ENCODE assay signal across 9 cellular contexts in the genomic region with DNA sequence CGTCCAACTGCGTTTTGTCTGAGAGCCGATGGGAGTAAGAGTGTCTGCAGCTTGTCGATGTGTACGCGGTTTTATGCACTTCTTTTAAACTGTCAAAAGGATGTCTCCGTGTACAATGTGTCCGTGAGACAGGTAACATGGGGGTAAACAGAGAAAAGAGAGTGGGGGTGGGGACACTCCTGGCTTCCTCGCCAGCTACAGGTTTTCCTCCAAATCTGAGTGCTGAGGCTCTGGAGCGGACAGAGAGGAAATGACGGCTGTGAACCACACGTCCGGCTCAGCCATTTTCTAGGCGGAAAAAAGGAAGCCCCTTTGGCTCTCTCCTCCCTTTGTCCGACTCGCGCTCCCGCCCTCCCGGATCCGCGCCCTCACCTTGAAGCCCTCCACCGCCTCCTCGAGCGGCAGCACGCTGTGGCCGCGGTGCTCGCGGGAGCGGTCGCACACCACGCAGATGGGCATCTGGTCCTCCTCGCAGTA. TPM values are rescaled to one million over a fixed set of nuclear protein-coding genes. Genes with fewer than 3 reads are reported as not detected.
DNase-seq lines count a peak whose midpoint lies in the region; ATAC-seq, FAIRE-seq and TF ChIP-seq lines count a peak whose summit lies in the region.
"Had no signal": no experiment of that assay in that cellular context is flagged by ENCODE, and none has a peak within 500 bp of the region (broad histone marks: within the 10 kb centered on the region; RNA-seq: fewer than 3 reads in every experiment).

No MANE protein-coding gene starts in this region.

- no peaks in the 10 kb centered on the region for H3F3A ChIP-seq in DOHH2 (ENCODE audit: control insufficient read depth, insufficient read depth)

- H3K36me3 ChIP-seq in DOHH2 (ENCODE audit: control insufficient read depth, low read length), result peaks cover 54% of the 10 kb centered on the region
- H3K36me3 ChIP-seq in HUES48 (ENCODE audit: control insufficient read depth, insufficient read depth, low read length), result peaks cover 45% of the 10 kb centered on the region
- H3K36me3 ChIP-seq in brain microvascular endothelial cell (replicated peaks), result peaks cover 35% of the 10 kb centered on the region
- peaks cover 3 to 43% (median 39%) of the 10 kb centered on the region in 6 donors for H3K36me3 ChIP-seq in spleen

- H3K27ac ChIP-seq in DOHH2 (ENCODE audit: low read depth, low read length) (peak overlapping the region; percentile 78), HUES48 (ENCODE audit: low read depth, low read length) (peak overlapping the region; percentile 89), brain microvascular endothelial cell (peak overlapping the region; percentile 85), spleen (peak overlapping the region; percentile 93 to 100 (median 99))

- H3K4me3 ChIP-seq in DOHH2 (ENCODE audit: low read length), result peak overlapping the region; percentile 80
- peak overlapping the region; percentile 94 for H3K4me3 ChIP-seq in HUES48 (ENCODE audit: low read depth, low read length)
- H3K4me3 ChIP-seq in brain microvascular endothelial cell (ENCODE audit: low read depth, low read length), result peak overlapping the region; percentile 99
- H3K4me3 ChIP-seq in spleen, result peak overlapping the region; percentile 82 to 98 (median 90)

- no peak for TF ChIP-seq POLR2A in spleen (IDR thresholded peaks at IDR 0.05)

- intact Hi-C loops in spleen (cut with DNase I; ENCODE audit: low total_unique reads), result no loop called here

- H3K9me2 ChIP-seq in DOHH2 (replicated peaks; ENCODE audit: control insufficient read depth, low read length), result no peaks in the 10 kb centered on the region

- no peaks in the 10 kb centered on the region for H3K9me3 ChIP-seq in DOHH2 (ENCODE audit: control insufficient read depth, insufficient read depth, low read length)
- no peaks in the 10 kb centered on the region for H3K9me3 ChIP-seq in HUES48 (ENCODE audit: control insufficient read depth, insufficient read depth, low read length)
- no peaks in the 10 kb centered on the region for H3K9me3 ChIP-seq in spleen

- peaks cover 64% of the 10 kb centered on the region for H3K79me2 ChIP-seq in DOHH2 (ENCODE audit: control insufficient read depth, low read length)

- 0 to 1% (median 0%) methylated on average over 18 to 33 of the region's 33 CpGs for WGBS in spleen, 5 donors

- DNase-seq in brain microvascular endothelial cell (peak; percentile 23), iPS-NIHi7 (ENCODE audit: extremely low spot score) (peak; percentile 33), spleen (no peak), HTR-8/SVneo (ENCODE audit: insufficient read length, low spot score) (no peak)

- FAIRE-seq in HTR-8/SVneo (lab: Jason Lieb, UNC), result no peak
- FAIRE-seq: colon had no signal

- peak overlapping the region; percentile 98 for H3K9ac ChIP-seq in HUES48 (ENCODE audit: low read depth, low read length)

- ATAC-seq in GM21360 (IDR thresholded peaks at IDR 0.05; ENCODE audit: unreplicated experiment) (peak; percentile 15), SK-N-SH treated with all-trans-retinoic acid at 6 μM for 48 hours (peak; percentile 66)

- TF ChIP-seq CTCF in DOHH2 (IDR thresholded peaks at IDR 0.05; ENCODE audit: low read depth, low read length, poor library complexity, severe bottlenecking) (no peak), brain microvascular endothelial cell (IDR thresholded peaks at IDR 0.05; ENCODE audit: low read depth, low read length, missing control alignments) (no peak), spleen (IDR thresholded peaks at IDR 0.05 in 8 of 11, conservative IDR thresholded peaks at IDR 0.05 in 3 of 11) (no peak)

- H3K4me2 ChIP-seq in DOHH2 (ENCODE audit: low read length), result peak overlapping the region; percentile 64

- in situ Hi-C loops in brain microvascular endothelial cell (cut with HindIII; ENCODE audit: low pct_ligation_motif_present, low sequenced_read_pairs), result no loop called here

- H4K20me1 ChIP-seq in DOHH2 (ENCODE audit: control insufficient read depth, insufficient read depth, low read depth, low read length), result peaks cover 11% of the 10 kb centered on the region; the same call in 1 of the 2 replicates

- H3K4me1 ChIP-seq in DOHH2 (ENCODE audit: control insufficient read depth, low read length) (peaks cover 34% of the 10 kb centered on the region), HUES48 (ENCODE audit: control insufficient read depth, insufficient read depth, low read length) (peaks cover 12% of the 10 kb centered on the region), spleen (peaks cover 26 to 61% (median 54%) of the 10 kb centered on the region in 6 donors)

- H3K27me3 ChIP-seq in DOHH2 (ENCODE audit: control insufficient read depth, low read length), result no peaks in the 10 kb centered on the region
- H3K27me3 ChIP-seq in HUES48 (ENCODE audit: control insufficient read depth, insufficient read depth, low read length), result no peaks in the 10 kb centered on the region
- H3K27me3 ChIP-seq in brain microvascular endothelial cell (replicated peaks), result no peaks in the 10 kb centered on the region
- no peaks in the 10 kb centered on the region for H3K27me3 ChIP-seq in spleen (replicated peaks in 1 of 7)

TF ChIP-seq in SK-N-SH treated with all-trans-retinoic acid at 6 μM for 48 hours, 23 proteins besides CTCF, POLR2A, EP300 and RAD21 (continues in another document):
- no peak for TF ChIP-seq BACH2 (CRISPR knock-in tag; IDR thresholded peaks at IDR 0.05; ENCODE audit: borderline replicate concordance)
- TF ChIP-seq SNAI2 (CRISPR knock-in tag; IDR thresholded peaks at IDR 0.05), result no peak
- TF ChIP-seq RARB (CRISPR knock-in tag; IDR thresholded peaks at IDR 0.05), result no peak
- TF ChIP-seq PPARA (CRISPR knock-in tag; IDR thresholded peaks at IDR 0.05; ENCODE audit: borderline replicate concordance), result no peak
- no peak for TF ChIP-seq TCF4 (CRISPR knock-in tag; IDR thresholded peaks at IDR 0.05; ENCODE audit: borderline replicate concordance)
- no peak for TF ChIP-seq TOX (CRISPR knock-in tag; IDR thresholded peaks at IDR 0.05; ENCODE audit: borderline replicate concordance)
- TF ChIP-seq, protein P1, sequence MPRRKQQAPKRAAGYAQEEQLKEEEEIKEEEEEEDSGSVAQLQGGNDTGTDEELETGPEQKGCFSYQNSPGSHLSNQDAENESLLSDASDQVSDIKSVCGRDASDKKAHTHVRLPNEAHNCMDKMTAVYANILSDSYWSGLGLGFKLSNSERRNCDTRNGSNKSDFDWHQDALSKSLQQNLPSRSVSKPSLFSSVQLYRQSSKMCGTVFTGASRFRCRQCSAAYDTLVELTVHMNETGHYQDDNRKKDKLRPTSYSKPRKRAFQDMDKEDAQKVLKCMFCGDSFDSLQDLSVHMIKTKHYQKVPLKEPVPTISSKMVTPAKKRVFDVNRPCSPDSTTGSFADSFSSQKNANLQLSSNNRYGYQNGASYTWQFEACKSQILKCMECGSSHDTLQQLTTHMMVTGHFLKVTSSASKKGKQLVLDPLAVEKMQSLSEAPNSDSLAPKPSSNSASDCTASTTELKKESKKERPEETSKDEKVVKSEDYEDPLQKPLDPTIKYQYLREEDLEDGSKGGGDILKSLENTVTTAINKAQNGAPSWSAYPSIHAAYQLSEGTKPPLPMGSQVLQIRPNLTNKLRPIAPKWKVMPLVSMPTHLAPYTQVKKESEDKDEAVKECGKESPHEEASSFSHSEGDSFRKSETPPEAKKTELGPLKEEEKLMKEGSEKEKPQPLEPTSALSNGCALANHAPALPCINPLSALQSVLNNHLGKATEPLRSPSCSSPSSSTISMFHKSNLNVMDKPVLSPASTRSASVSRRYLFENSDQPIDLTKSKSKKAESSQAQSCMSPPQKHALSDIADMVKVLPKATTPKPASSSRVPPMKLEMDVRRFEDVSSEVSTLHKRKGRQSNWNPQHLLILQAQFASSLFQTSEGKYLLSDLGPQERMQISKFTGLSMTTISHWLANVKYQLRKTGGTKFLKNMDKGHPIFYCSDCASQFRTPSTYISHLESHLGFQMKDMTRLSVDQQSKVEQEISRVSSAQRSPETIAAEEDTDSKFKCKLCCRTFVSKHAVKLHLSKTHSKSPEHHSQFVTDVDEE (CRISPR knock-in tag; IDR thresholded peaks at IDR 0.05), result no peak
- TF ChIP-seq ZFP30 (CRISPR knock-in tag; IDR thresholded peaks at IDR 0.05), result no peak
- TF ChIP-seq, protein P2, sequence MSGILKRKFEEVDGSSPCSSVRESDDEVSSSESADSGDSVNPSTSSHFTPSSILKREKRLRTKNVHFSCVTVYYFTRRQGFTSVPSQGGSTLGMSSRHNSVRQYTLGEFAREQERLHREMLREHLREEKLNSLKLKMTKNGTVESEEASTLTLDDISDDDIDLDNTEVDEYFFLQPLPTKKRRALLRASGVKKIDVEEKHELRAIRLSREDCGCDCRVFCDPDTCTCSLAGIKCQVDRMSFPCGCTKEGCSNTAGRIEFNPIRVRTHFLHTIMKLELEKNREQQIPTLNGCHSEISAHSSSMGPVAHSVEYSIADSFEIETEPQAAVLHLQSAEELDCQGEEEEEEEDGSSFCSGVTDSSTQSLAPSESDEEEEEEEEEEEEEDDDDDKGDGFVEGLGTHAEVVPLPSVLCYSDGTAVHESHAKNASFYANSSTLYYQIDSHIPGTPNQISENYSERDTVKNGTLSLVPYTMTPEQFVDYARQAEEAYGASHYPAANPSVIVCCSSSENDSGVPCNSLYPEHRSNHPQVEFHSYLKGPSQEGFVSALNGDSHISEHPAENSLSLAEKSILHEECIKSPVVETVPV (CRISPR knock-in tag; IDR thresholded peaks at IDR 0.05), result no peak
- no peak for TF ChIP-seq ZNF565 (CRISPR knock-in tag; conservative IDR thresholded peaks at IDR 0.05; ENCODE audit: low read depth)
- TF ChIP-seq, protein P3, sequence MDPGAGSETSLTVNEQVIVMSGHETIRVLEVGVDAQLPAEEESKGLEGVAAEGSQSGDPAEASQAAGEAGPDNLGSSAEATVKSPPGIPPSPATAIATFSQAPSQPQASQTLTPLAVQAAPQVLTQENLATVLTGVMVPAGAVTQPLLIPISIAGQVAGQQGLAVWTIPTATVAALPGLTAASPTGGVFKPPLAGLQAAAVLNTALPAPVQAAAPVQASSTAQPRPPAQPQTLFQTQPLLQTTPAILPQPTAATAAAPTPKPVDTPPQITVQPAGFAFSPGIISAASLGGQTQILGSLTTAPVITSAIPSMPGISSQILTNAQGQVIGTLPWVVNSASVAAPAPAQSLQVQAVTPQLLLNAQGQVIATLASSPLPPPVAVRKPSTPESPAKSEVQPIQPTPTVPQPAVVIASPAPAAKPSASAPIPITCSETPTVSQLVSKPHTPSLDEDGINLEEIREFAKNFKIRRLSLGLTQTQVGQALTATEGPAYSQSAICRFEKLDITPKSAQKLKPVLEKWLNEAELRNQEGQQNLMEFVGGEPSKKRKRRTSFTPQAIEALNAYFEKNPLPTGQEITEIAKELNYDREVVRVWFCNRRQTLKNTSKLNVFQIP (CRISPR knock-in tag; IDR thresholded peaks at IDR 0.05; ENCODE audit: borderline replicate concordance, low read depth), result no peak
- TF ChIP-seq ZNF70 (CRISPR knock-in tag; IDR thresholded peaks at IDR 0.05), result no peak

RNA-seq across cellular contexts. Expression of a gene that starts 0.9 kb away (rescaled TPM):
- total RNA-seq in spleen, result 10 to 100 TPM; 61.8 to 92.0 (median 67.8) TPM
- polyA plus RNA-seq in spleen, result 10 to 100 TPM; 45.2 to 61.7 (median 57.2) TPM

Comparison
In these comparisons a context has a peak if more than half of its experiments do, and no peak if none do; other contexts are left out.
1. DNase-seq: peak in brain microvascular endothelial cell (single experiment) and iPS-NIHi7 (single experiment); none in spleen (single experiment) and HTR-8/SVneo (single experiment).
2. Peak in every context shown above with its lines, with median percentiles within 50 percentile points of each other: H3K27ac ChIP-seq and H3K4me3 ChIP-seq.